8 cellular contexts compared by ENCODE assay signal in genomic region chr4:140153419-140153743, GRCh38. TPM values are rescaled to one million over a fixed set of nuclear protein-coding genes. Genes with fewer than 3 reads are reported as not detected.
DNase-seq lines count a peak whose midpoint lies in the region; ATAC-seq, FAIRE-seq and TF ChIP-seq lines count a peak whose summit lies in the region.

No MANE protein-coding gene starts in this region.

- no peaks in the 10 kb centered on the region for H3K79me2 ChIP-seq in fibroblast of lung (ENCODE audit: control insufficient read depth, insufficient read depth, low read length)

- no peaks in the 10 kb centered on the region for H3K36me3 ChIP-seq in SJSA1
- no peaks in the 10 kb centered on the region for H3K36me3 ChIP-seq in fibroblast of lung (ENCODE audit: control insufficient read depth, insufficient read depth, low read length)
- H3K36me3 ChIP-seq in psoas muscle (ENCODE audit: insufficient read depth in 1 of 2, low read depth in 1 of 2): no peaks in the 10 kb centered on the region

- H3K4me3 ChIP-seq in GM12864 (ENCODE audit: low read depth, low read length) (peak overlapping the region; percentile 30; the same call in 1 of the 2 replicates), SJSA1 (peak overlapping the region; percentile 63), fibroblast of lung (replicated peaks in 1 of 4; ENCODE audit: control extremely low read depth in 1 of 4, insufficient read depth in 1 of 4, low read depth in 3 of 4, low read length in 4 of 4) (peak overlapping the region; percentile 85 to 99 (median 97)), psoas muscle (peak overlapping the region; percentile 80)

- no peak for DNase-seq in GM12864 (ENCODE audit: low read depth)
- DNase-seq in SJSA1 (ENCODE audit: low read depth in 1 of 2, low spot score in 2 of 2): no peak
- DNase-seq in fibroblast of lung (ENCODE audit: low read depth in 2 of 2): no peak
- DNase-seq in psoas muscle: no peak
- DNase-seq in NCI-H82 (lab: John Stamatoyannopoulos, UW): no peak
- DNase-seq in T-helper 9 cell: no peak
- DNase-seq in MV-4-11 (lab: John Stamatoyannopoulos, UW): no peak
- DNase-seq in frontal cortex (ENCODE audit: low spot score in 2 of 2): no peak

- no peak for ATAC-seq in psoas muscle

- H3K27ac ChIP-seq in SJSA1: peak overlapping the region; percentile 83; the same call in 1 of the 2 replicates
- H3K27ac ChIP-seq in fibroblast of lung (ENCODE audit: insufficient read depth, low read length): peak overlapping the region; percentile 97
- H3K27ac ChIP-seq in psoas muscle: peak overlapping the region; percentile 97

- TF ChIP-seq CTCF in GM12864 (IDR thresholded peaks at IDR 0.05; ENCODE audit: low read depth, low read length, missing control alignments) (no peak), fibroblast of lung (conservative IDR thresholded peaks at IDR 0.05 in 1 of 2, IDR thresholded peaks at IDR 0.05 in 1 of 2; ENCODE audit: low read depth in 1 of 2, low read length in 2 of 2) (no peak), psoas muscle (IDR thresholded peaks at IDR 0.05) (no peak)

- H3K9me3 ChIP-seq in SJSA1 (replicated peaks) (no peaks in the 10 kb centered on the region), fibroblast of lung (ENCODE audit: control insufficient read depth, insufficient read depth, low read depth, low read length) (no peaks in the 10 kb centered on the region), psoas muscle (no peaks in the 10 kb centered on the region)

- H3K4me2 ChIP-seq in fibroblast of lung (ENCODE audit: extremely low read depth, insufficient read depth, low read length): peak overlapping the region; percentile 95

- H3K9ac ChIP-seq in fibroblast of lung (ENCODE audit: insufficient read depth, low read length): peak overlapping the region; percentile 85

- intact Hi-C loops in psoas muscle (cut with DNase I): loop anchor here (2.0 to 5.0 kb wide), 9 partner anchors 84 to 491 kb away; no protein-coding TSS in a partner anchor

- H4K20me1 ChIP-seq in fibroblast of lung (ENCODE audit: control insufficient read depth, extremely low read depth, insufficient read depth, low read length): no peaks in the 10 kb centered on the region

- H3K27me3 ChIP-seq in SJSA1 (replicated peaks) (no peaks in the 10 kb centered on the region), fibroblast of lung (ENCODE audit: control insufficient read depth, insufficient read depth, low read length) (no peaks in the 10 kb centered on the region), psoas muscle (ENCODE audit: insufficient read depth in 3 of 3, low read length in 2 of 3) (no peaks in the 10 kb centered on the region)

- 0 to 1% (median 1%) methylated on average over 15 of the region's 15 CpGs for WGBS in psoas muscle, 3 donors

- FAIRE-seq in frontal cortex (lab: Jason Lieb, UNC): no peak

- H3K4me1 ChIP-seq in SJSA1 (replicated peaks) (no peaks in the 10 kb centered on the region), fibroblast of lung (ENCODE audit: control insufficient read depth, extremely low read depth, insufficient read depth, low read length) (no peaks in the 10 kb centered on the region), psoas muscle (peaks cover 10% of the 10 kb centered on the region)

- H2AFZ ChIP-seq in fibroblast of lung (ENCODE audit: low read length): peak overlapping the region; percentile 91

RNA-seq across cellular contexts. Expression of gene MAML3, which starts 0.6 kb away (rescaled TPM):
- 0.53 and 1.8 TPM in 2 replicates for total RNA-seq in SJSA1 (2014; rRNA removed; shearing (Covaris generic))
- 2.0 and 2.1 TPM in 2 replicates for total RNA-seq in fibroblast of lung
- polyA plus RNA-seq in fibroblast of lung: 2.6 and 2.8 TPM in 2 replicates
- 1.2 and 1.9 TPM in 2 replicates for polyA plus RNA-seq in fibroblast of lung (2012)
- polyA minus RNA-seq in fibroblast of lung (ENCODE audit: low replicate concordance): 1.3 and 3.6 TPM in 2 replicates
- total RNA-seq in psoas muscle: 1 to 10 TPM in 3 of 4 donors, under 1 TPM in 1; 0.74 to 2.7 (median 1.4) TPM
- polyA plus RNA-seq in psoas muscle: under 1 TPM; 0.43 to 0.49 (median 0.48) TPM
- total RNA-seq in frontal cortex: 7.7 TPM

Comparison
In these comparisons a context has a peak if more than half of its experiments do, and no peak if none do; other contexts are left out.
1. H3K4me3 ChIP-seq: peak in every context shown above with its lines; median percentile 97 in fibroblast of lung; 80 in psoas muscle; 63 in SJSA1; 30 in GM12864.